8 cellular contexts compared by ENCODE assay signal in the genomic region with DNA sequence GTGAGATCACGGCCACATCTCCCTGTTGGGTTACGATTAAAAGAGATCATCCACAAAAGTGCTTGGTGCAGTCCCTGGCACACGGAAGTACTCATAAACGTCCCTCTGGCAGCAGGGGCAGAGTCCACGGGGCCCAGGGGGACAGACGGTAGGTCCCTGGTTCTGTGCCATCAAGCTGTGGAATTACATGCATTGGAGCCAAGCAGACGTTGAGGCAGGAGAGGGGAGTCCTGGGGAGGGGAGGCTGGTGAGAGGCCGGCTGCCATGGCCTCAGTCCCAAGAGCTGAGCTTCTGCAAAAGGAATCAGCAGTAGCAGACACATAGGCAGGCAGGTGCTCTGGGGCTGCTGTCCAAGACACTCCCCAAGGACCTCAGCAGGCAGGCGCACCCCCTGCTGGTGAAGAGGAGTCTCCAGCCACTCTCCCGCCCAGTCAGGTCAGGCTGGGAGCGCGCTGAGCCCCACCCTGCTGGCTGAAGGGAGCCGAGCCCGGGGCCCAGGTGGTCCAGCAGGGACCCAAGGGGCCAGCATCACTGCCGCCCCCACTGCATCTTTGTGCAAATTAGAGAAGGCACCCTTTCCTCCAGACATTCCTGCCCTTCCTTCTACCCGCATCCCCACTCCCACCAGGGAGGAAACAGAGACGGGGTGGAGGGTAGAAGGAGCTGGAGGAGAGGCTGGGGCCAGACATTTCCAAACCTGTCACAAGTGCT. TPM values are rescaled to one million over a fixed set of nuclear protein-coding genes. Genes with fewer than 3 reads are reported as not detected.
DNase-seq lines count a peak whose midpoint lies in the region; ATAC-seq, FAIRE-seq and TF ChIP-seq lines count a peak whose summit lies in the region.

No MANE protein-coding gene starts in this region.

- no peak for FAIRE-seq in kidney (lab: Jason Lieb, UNC)

- H4K20me1 ChIP-seq in PC-9 (ENCODE audit: insufficient read depth), result no peaks in the 10 kb centered on the region

- H3K36me3 Mint-ChIP-seq in activated naive CD8-positive, alpha-beta T cell treated with anti-CD3 and anti-CD28 coated beads, Interleukin-2, amount 50 U/mL, for 24 hours (ENCODE audit: low read depth), result no peaks in the 10 kb centered on the region

- peaks cover 25% of the 10 kb centered on the region for H3K4me1 Mint-ChIP-seq in activated naive CD8-positive, alpha-beta T cell treated with anti-CD3 and anti-CD28 coated beads, Interleukin-2, amount 50 U/mL, for 24 hours

- H3K4me2 ChIP-seq in PC-9, result peak overlapping the region; percentile 28

- peaks cover 4% of the 10 kb centered on the region for H3K27me3 Mint-ChIP-seq in activated naive CD8-positive, alpha-beta T cell treated with anti-CD3 and anti-CD28 coated beads, Interleukin-2, amount 50 U/mL, for 24 hours

- ATAC-seq in HG02885 (IDR thresholded peaks at IDR 0.05; ENCODE audit: poor library complexity, unreplicated experiment) (peak; percentile 51), GM21447 (IDR thresholded peaks at IDR 0.05; ENCODE audit: unreplicated experiment) (no peak), HG02884 (IDR thresholded peaks at IDR 0.05; ENCODE audit: unreplicated experiment) (no peak)
- peak; percentile 83 for ATAC-seq in activated naive CD8-positive, alpha-beta T cell treated with anti-CD3 and anti-CD28 coated beads, Interleukin-2, amount 50 U/mL, for 24 hours

- no peak overlapping the region for H3K4me3 Mint-ChIP-seq in activated naive CD8-positive, alpha-beta T cell treated with anti-CD3 and anti-CD28 coated beads, Interleukin-2, amount 50 U/mL, for 24 hours

- peak; percentile 42 for DNase-seq in EH (ENCODE audit: low read depth)
- peak; percentile 74 to 80 for DNase-seq in PC-9
- DNase-seq in activated naive CD8-positive, alpha-beta T cell treated with anti-CD3 and anti-CD28 coated beads, Interleukin-2, amount 50 U/mL, for 24 hours, result peak; percentile 57
- DNase-seq in kidney, result peak; percentile 85
- DNase-seq in stimulated activated CD8-positive, alpha-beta memory T cell treated with anti-CD3 and anti-CD28 coated beads, Interleukin-4, amount 100 ng/mL, for 48 hours, result peak; percentile 76

- no peaks in the 10 kb centered on the region for H3K9me3 ChIP-seq in PC-9 (ENCODE audit: insufficient read depth, low read depth)
- no peaks in the 10 kb centered on the region for H3K9me3 ChIP-seq in kidney (ENCODE audit: control insufficient read depth in 1 of 2, low read length in 2 of 2)

- H3K4me3 ChIP-seq in PC-9, result no peak overlapping the region
- H3K4me3 ChIP-seq in kidney (ENCODE audit: low read length in 2 of 2), result no peak overlapping the region

- CTCF ChIA-PET in PC-9 (lab: Charles Lee), result interaction anchor here (0.7 to 1.8 kb wide), 5 partner anchors 8 to 188 kb away, joined by 3 to 6 read pairs (median 5); no protein-coding TSS in a partner anchor

- no peaks in the 10 kb centered on the region for H3K79me2 ChIP-seq in PC-9 (ENCODE audit: low read depth)

- H3K9me2 ChIP-seq in PC-9 (ENCODE audit: insufficient read depth), result no peaks in the 10 kb centered on the region

- intact Hi-C loops in PC-9 (cut with micrococcal nuclease; ENCODE audit: unreplicated experiment), result loop anchor here (1.0 to 10.0 kb wide), 4 partner anchors 187 to 497 kb away; no protein-coding TSS in a partner anchor
- intact Hi-C loops in kidney (cut with DNase I), result no loop called here

- H3K27ac ChIP-seq in PC-9 (no peak overlapping the region), kidney (ENCODE audit: low read depth in 2 of 2, low read length in 2 of 2) (no peak overlapping the region)

- POLR2A ChIA-PET in PC-9 (lab: Charles Lee; ENCODE audit: unreplicated experiment), result interaction anchor here (0.6 kb wide), 1 partner anchor 67 kb away, joined by 3 read pairs; no protein-coding TSS in a partner anchor

- no peak overlapping the region for H3K9ac ChIP-seq in kidney (ENCODE audit: low read length in 2 of 2)

- H3K4me1 ChIP-seq in PC-9 (replicated peaks; ENCODE audit: insufficient read depth), result peaks cover 38% of the 10 kb centered on the region
- H3K4me1 ChIP-seq in kidney (ENCODE audit: control insufficient read depth in 1 of 2, insufficient read depth in 1 of 2, low read depth in 1 of 2, low read length in 2 of 2), result peaks cover 0 to 2% of the 10 kb centered on the region in 2 donors

- no peaks in the 10 kb centered on the region for H3K36me3 ChIP-seq in PC-9 (ENCODE audit: low read depth)
- no peaks in the 10 kb centered on the region for H3K36me3 ChIP-seq in kidney (ENCODE audit: control insufficient read depth in 1 of 2, insufficient read depth in 2 of 2, low read length in 2 of 2)

- TF ChIP-seq CTCF in PC-9 (conservative IDR thresholded peaks at IDR 0.05) (peak; percentile 93), kidney (IDR thresholded peaks at IDR 0.05; ENCODE audit: borderline replicate concordance, extremely low read depth, insufficient read depth) (peak; percentile 68)

- BruUV-seq in PC-9 (replicated peaks; lab: Mats Ljungman, UMichigan), result no TSS peak

- no peaks in the 10 kb centered on the region for H3K27me3 ChIP-seq in PC-9 (ENCODE audit: insufficient read depth, low read depth)

- H2AFZ ChIP-seq in PC-9, result no peak overlapping the region

- no peaks in the 10 kb centered on the region for H3K9me3 Mint-ChIP-seq in activated naive CD8-positive, alpha-beta T cell treated with anti-CD3 and anti-CD28 coated beads, Interleukin-2, amount 50 U/mL, for 24 hours

- H3F3A ChIP-seq in PC-9 (ENCODE audit: insufficient read depth, low read depth), result peaks cover 33% of the 10 kb centered on the region

- H3K27ac Mint-ChIP-seq in activated naive CD8-positive, alpha-beta T cell treated with anti-CD3 and anti-CD28 coated beads, Interleukin-2, amount 50 U/mL, for 24 hours, result no peak overlapping the region

RNA-seq across cellular contexts. Expression of a gene that starts 7.6 kb away (rescaled TPM):
- total RNA-seq in PC-9 (2021) (29.5 and 32.6 TPM in 2 replicates), kidney (13.9 TPM)
- polyA plus RNA-seq in kidney (ENCODE audit: insufficient read depth, low read depth, low replicate concordance), result 9.6 TPM

RNA-seq across cellular contexts. Expression of a gene that starts 24.4 kb away (rescaled TPM):
- total RNA-seq in PC-9 (2021) (75.9 and 109 TPM in 2 replicates), kidney (44.4 TPM)
- polyA plus RNA-seq in kidney (ENCODE audit: insufficient read depth, low read depth, low replicate concordance), result 167 TPM

RNA-seq across cellular contexts. Expression of a gene that starts 24.7 kb away (rescaled TPM):
- 99.4 and 123 TPM in 2 replicates for total RNA-seq in PC-9 (2021)
- total RNA-seq in kidney, result 48.7 TPM
- polyA plus RNA-seq in kidney (ENCODE audit: insufficient read depth, low read depth, low replicate concordance), result 283 TPM

Comparison
In these comparisons a context has a peak if more than half of its experiments do, and no peak if none do; other contexts are left out.
1. ATAC-seq: peak in HG02885 (single experiment) and activated naive CD8-positive, alpha-beta T cell treated with anti-CD3 and anti-CD28 coated beads, Interleukin-2, amount 50 U/mL, for 24 hours (single experiment); none in GM21447 (single experiment) and HG02884 (single experiment).
2. Peak in every context shown above with its lines, with median percentiles within 50 percentile points of each other: DNase-seq.